ENCODE assay signal across 9 cellular contexts in the genomic region with DNA sequence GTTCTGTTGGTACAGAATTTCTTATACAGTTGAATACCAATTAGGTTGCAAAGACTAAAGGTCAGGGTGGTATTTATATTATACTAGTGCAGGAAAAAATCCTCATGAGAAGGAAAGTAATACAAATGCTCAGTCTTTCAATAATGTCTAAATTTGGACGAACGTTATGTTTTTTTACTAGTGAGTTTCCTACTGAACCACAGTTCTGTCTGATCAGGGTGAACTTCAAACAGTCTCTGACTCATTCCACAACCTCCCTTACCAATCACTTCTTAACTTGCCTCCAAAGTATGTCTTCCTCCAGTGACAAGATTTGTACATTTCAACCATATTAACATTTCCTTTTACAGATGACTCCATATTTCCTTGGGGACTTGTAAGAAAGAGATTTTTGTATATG. TPM values are rescaled to one million over a fixed set of nuclear protein-coding genes. Genes with fewer than 3 reads are reported as not detected.
DNase-seq lines count a peak whose midpoint lies in the region; ATAC-seq and TF ChIP-seq lines count a peak whose summit lies in the region.
"Had no signal": no experiment of that assay in that cellular context is flagged by ENCODE, and none has a peak within 500 bp of the region (broad histone marks: within the 10 kb centered on the region; RNA-seq: fewer than 3 reads in every experiment).

No MANE protein-coding gene starts in this region.

- CTCF ChIA-PET in activated CD8-positive, alpha-beta T cell treated with anti-CD3 and anti-CD28 coated beads for 36 hours (lab: Charles Lee): interaction anchor here (0.9 to 1.1 kb wide), 2 partner anchors 11 to 19 kb away, joined by 3 read pairs; no protein-coding TSS in a partner anchor

- peaks cover 21% of the 10 kb centered on the region for H3K4me1 Mint-ChIP-seq in activated CD8-positive, alpha-beta T cell treated with anti-CD3 and anti-CD28 coated beads for 36 hours (ENCODE audit: low read depth)

- no peak overlapping the region for H3K27ac ChIP-seq in lower lobe of right lung
- H3K27ac ChIP-seq: VCaP had no signal

- no peaks in the 10 kb centered on the region for H3K9me3 ChIP-seq in lower lobe of right lung

- no peak for TF ChIP-seq CTCF in activated CD8-positive, alpha-beta T cell treated with anti-CD3 and anti-CD28 coated beads for 36 hours (IDR thresholded peaks at IDR 0.05)
- TF ChIP-seq CTCF in lower lobe of right lung (IDR thresholded peaks at IDR 0.05): no peak

- intact Hi-C loops in activated CD8-positive, alpha-beta T cell treated with anti-CD3 and anti-CD28 coated beads for 36 hours (cut with micrococcal nuclease): no loop called here
- intact Hi-C loops in lower lobe of right lung (cut with DNase I): no loop called here

- no peaks in the 10 kb centered on the region for H3K36me3 Mint-ChIP-seq in activated CD8-positive, alpha-beta T cell treated with anti-CD3 and anti-CD28 coated beads for 36 hours (ENCODE audit: low read depth)

- peaks cover 15% of the 10 kb centered on the region for H3K27me3 Mint-ChIP-seq in activated CD8-positive, alpha-beta T cell treated with anti-CD3 and anti-CD28 coated beads for 36 hours

- POLR2A ChIA-PET in activated CD8-positive, alpha-beta T cell treated with anti-CD3 and anti-CD28 coated beads for 36 hours (lab: Charles Lee): no interaction called here

- H3K27me3 ChIP-seq in lower lobe of right lung (ENCODE audit: low read depth): no peaks in the 10 kb centered on the region

- peak overlapping the region; percentile 64 for H3K27ac Mint-ChIP-seq in activated CD8-positive, alpha-beta T cell treated with anti-CD3 and anti-CD28 coated beads for 36 hours

- ATAC-seq in HG03045 (IDR thresholded peaks at IDR 0.05; ENCODE audit: unreplicated experiment) (peak; percentile 78), lower lobe of right lung (no peak)
- ATAC-seq in activated CD8-positive, alpha-beta T cell treated with anti-CD3 and anti-CD28 coated beads for 36 hours: peak; percentile 90

- no peaks in the 10 kb centered on the region for H3K9me3 Mint-ChIP-seq in activated CD8-positive, alpha-beta T cell treated with anti-CD3 and anti-CD28 coated beads for 36 hours

- no peaks in the 10 kb centered on the region for H3K36me3 ChIP-seq in lower lobe of right lung

- peaks cover 23% of the 10 kb centered on the region for H3K4me1 ChIP-seq in lower lobe of right lung

- peak; percentile 30 for DNase-seq in AG20443 (ENCODE audit: low spot score)
- DNase-seq in GM19240 (ENCODE audit: insufficient read length, low spot score): peak; percentile 19
- peak; percentile 33 for DNase-seq in activated CD8-positive, alpha-beta T cell treated with anti-CD3 and anti-CD28 coated beads for 36 hours
- no peak for DNase-seq in lower lobe of right lung
- DNase-seq in pons (ENCODE audit: low spot score): no peak
- no peak for DNase-seq in NCI-H1930 (lab: John Stamatoyannopoulos, UW)
- DNase-seq in activated CD4-positive, CD25-positive, alpha-beta regulatory T cell (lab: John Stamatoyannopoulos, UW): no peak

- H3K4me3 Mint-ChIP-seq in activated CD8-positive, alpha-beta T cell treated with anti-CD3 and anti-CD28 coated beads for 36 hours: no peak overlapping the region

- no peak overlapping the region for H3K4me3 ChIP-seq in lower lobe of right lung

RNA-seq across cellular contexts. Expression of a gene that starts 3.4 kb away (rescaled TPM):
- total RNA-seq in activated CD8-positive, alpha-beta T cell treated with anti-CD3 and anti-CD28 coated beads for 36 hours: not detected
- 5.2 TPM for total RNA-seq in lower lobe of right lung

RNA-seq across cellular contexts. Expression of a gene that starts 36.3 kb away (rescaled TPM):
- 1 to 10 TPM in 1 of 2 experiments, under 1 TPM in 1; 0.86 to 1.2 TPM for total RNA-seq in activated CD8-positive, alpha-beta T cell treated with anti-CD3 and anti-CD28 coated beads for 36 hours
- 27.7 TPM for total RNA-seq in lower lobe of right lung

Comparison
In these comparisons a context has a peak if more than half of its experiments do, and no peak if none do; other contexts are left out.
1. DNase-seq: peak in AG20443 (single experiment), GM19240 (single experiment) and activated CD8-positive, alpha-beta T cell treated with anti-CD3 and anti-CD28 coated beads for 36 hours (single experiment); none in lower lobe of right lung (single experiment), pons (single experiment), NCI-H1930 (0 of 2) and activated CD4-positive, CD25-positive, alpha-beta regulatory T cell (0 of 4).
2. ATAC-seq: peak in HG03045 (single experiment) and activated CD8-positive, alpha-beta T cell treated with anti-CD3 and anti-CD28 coated beads for 36 hours (single experiment); none in lower lobe of right lung (0 of 2).
3. RNA of a gene that starts 36.3 kb away (total RNA-seq): 27.7 TPM in lower lobe of right lung (single experiment); 0.86 to 1.2 TPM in activated CD8-positive, alpha-beta T cell treated with anti-CD3 and anti-CD28 coated beads for 36 hours; every median in the first group is over 10 times any median in the second.